11 cellular contexts compared by ENCODE assay signal in genomic region chr12:54373619-54374554, GRCh38. TPM values are rescaled to one million over a fixed set of nuclear protein-coding genes. Genes with fewer than 3 reads are reported as not detected.
A peak's percentile ranks its signal among the peaks of the same experiment; 100 is the strongest.
DNase-seq lines count a peak whose midpoint lies in the region; ATAC-seq, FAIRE-seq and TF ChIP-seq lines count a peak whose summit lies in the region.
"Had no signal": no experiment of that assay in that cellular context is flagged by ENCODE, and none has a peak within 500 bp of the region (broad histone marks: within the 10 kb centered on the region; RNA-seq: fewer than 3 reads in every experiment).

No MANE protein-coding gene starts in this region.

- H3K27ac ChIP-seq in epithelial cell of prostate = peak overlapping the region; percentile 42
- H3K27ac ChIP-seq: HL-60 had no signal

- H3K9me3 Mint-ChIP-seq in stimulated activated naive CD8-positive, alpha-beta T cell treated with anti-CD3 and anti-CD28 coated beads, Interleukin-15, amount 100 ng/mL, for 72 hours = no peaks in the 10 kb centered on the region

- H3K4me3 Mint-ChIP-seq in stimulated activated naive CD8-positive, alpha-beta T cell treated with anti-CD3 and anti-CD28 coated beads, Interleukin-15, amount 100 ng/mL, for 72 hours = peak overlapping the region in 1 of 2 donors; percentile 3

- ATAC-seq in stimulated activated naive CD8-positive, alpha-beta T cell treated with anti-CD3 and anti-CD28 coated beads, Interleukin-15, amount 100 ng/mL, for 72 hours = peak; percentile 63
- no peak for ATAC-seq in HG02642 (IDR thresholded peaks at IDR 0.05; ENCODE audit: poor library complexity, unreplicated experiment)

- no peak for TF ChIP-seq POLR2A in H54 (IDR thresholded peaks at IDR 0.05; ENCODE audit: low read depth, low read length)

- H3K27me3 Mint-ChIP-seq in stimulated activated naive CD8-positive, alpha-beta T cell treated with anti-CD3 and anti-CD28 coated beads, Interleukin-15, amount 100 ng/mL, for 72 hours = no peaks in the 10 kb centered on the region

- peak overlapping the region; percentile 16 to 69 for H3K27ac Mint-ChIP-seq in stimulated activated naive CD8-positive, alpha-beta T cell treated with anti-CD3 and anti-CD28 coated beads, Interleukin-15, amount 100 ng/mL, for 72 hours

- FAIRE-seq in H54 (lab: Jason Lieb, UNC) = no peak

- DNase-seq in H54 (ENCODE audit: insufficient read length, low spot score) = peak; percentile 53
- DNase-seq in RPMI7951 (ENCODE audit: low read depth) = peak; percentile 30
- DNase-seq in epithelial cell of prostate (ENCODE audit: low read depth, low spot score) = no peak
- DNase-seq in stimulated activated naive CD8-positive, alpha-beta T cell treated with anti-CD3 and anti-CD28 coated beads, Interleukin-15, amount 100 ng/mL, for 72 hours = peak in 1 of 2 donors; percentile 40
- DNase-seq in NCI-H345 treated with DMSO at 0.1 percent for 48 hours (lab: John Stamatoyannopoulos, UW; ENCODE audit: unreplicated experiment) = no peak
- no peak for DNase-seq in SKM-1 treated with dmso at 0.1 percent for 144 hours (lab: John Stamatoyannopoulos, UW; ENCODE audit: unreplicated experiment)
- DNase-seq: mesenchymal stem cell; NCI-H226; stimulated activated naive CD4-positive, alpha-beta T cell had no signal

- peaks cover 45% of the 10 kb centered on the region for H3K4me1 Mint-ChIP-seq in stimulated activated naive CD8-positive, alpha-beta T cell treated with anti-CD3 and anti-CD28 coated beads, Interleukin-15, amount 100 ng/mL, for 72 hours

RNA-seq across cellular contexts. Expression of gene GPR84, which starts 9.6 kb away (rescaled TPM):
- 0.12 TPM in 1 of 2 replicates, not detected in the other for total RNA-seq in RPMI7951 (2014; rRNA removed; shearing (Covaris generic))

RNA-seq across cellular contexts. Expression of gene ZNF385A, which starts 10.6 kb away (rescaled TPM):
- 0.24 and 1.3 TPM in 2 replicates for total RNA-seq in RPMI7951 (2014; rRNA removed; shearing (Covaris generic))

RNA-seq across cellular contexts. Expression of gene ITGA5, which starts 45.2 kb away (rescaled TPM):
- 154 and 167 TPM in 2 replicates for total RNA-seq in RPMI7951 (2014; rRNA removed; shearing (Covaris generic))

RNA-seq across cellular contexts. Expression of gene COPZ1, which starts 49.0 kb away (rescaled TPM):
- total RNA-seq in RPMI7951 (2014; rRNA removed; shearing (Covaris generic)) = 171 and 177 TPM in 2 replicates

Comparison
In these comparisons a context has a peak if more than half of its experiments do, and no peak if none do; other contexts are left out.
1. DNase-seq: peak in H54 (single experiment) and RPMI7951 (single experiment); none in epithelial cell of prostate (single experiment), NCI-H345 treated with DMSO at 0.1 percent for 48 hours (single experiment) and SKM-1 treated with dmso at 0.1 percent for 144 hours (single experiment).